15 cellular contexts compared by ENCODE assay signal in the genomic region with DNA sequence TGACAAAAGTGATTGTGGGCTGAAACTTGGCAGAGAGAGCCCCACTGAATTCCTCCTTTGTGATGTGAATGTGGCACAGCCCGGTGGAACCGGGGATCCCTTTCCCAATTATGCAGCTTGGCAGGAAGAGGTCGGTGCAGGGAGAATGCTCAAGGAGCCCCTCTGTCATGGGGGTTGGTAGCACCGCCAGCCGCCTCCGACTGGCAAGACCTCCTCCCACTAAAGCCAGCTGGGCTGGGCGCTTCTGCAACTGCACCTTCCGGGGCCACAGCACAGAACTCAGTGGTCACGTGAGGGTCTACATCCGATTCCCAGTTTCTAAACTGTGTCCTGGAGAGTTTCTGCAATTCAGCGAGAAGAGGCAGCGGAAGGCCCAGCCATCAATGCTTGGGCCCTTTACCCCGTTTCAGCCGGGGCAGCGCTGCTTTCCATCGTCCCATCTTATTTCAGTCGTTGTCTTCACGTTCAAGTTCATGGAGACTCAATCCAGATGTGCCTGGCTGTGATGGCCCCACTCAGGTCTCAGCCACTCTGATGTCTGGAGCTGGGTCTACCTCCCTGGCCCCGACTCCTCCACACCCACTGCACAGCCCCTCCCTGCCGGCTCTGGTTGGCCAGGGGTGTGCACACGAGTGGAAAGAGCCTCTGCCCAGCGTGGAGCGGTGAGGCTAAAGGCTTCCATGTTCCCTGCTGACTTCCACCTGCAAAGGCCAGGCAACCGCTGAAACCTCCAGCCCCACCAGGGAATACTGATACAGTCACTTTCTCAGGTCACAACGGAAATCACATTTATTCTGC. TPM values are rescaled to one million over a fixed set of nuclear protein-coding genes. Genes with fewer than 3 reads are reported as not detected.
DNase-seq lines count a peak whose midpoint lies in the region; TF ChIP-seq lines count a peak whose summit lies in the region.
"Had no signal": no experiment of that assay in that cellular context is flagged by ENCODE, and none has a peak within 500 bp of the region (broad histone marks: within the 10 kb centered on the region; RNA-seq: fewer than 3 reads in every experiment).

No MANE protein-coding gene starts in this region.

- peaks cover 45% of the 10 kb centered on the region for H3K4me1 Mint-ChIP-seq in endothelial cell (ENCODE audit: unreplicated experiment)
- H3K4me1 Mint-ChIP-seq: immature natural killer cell had no signal

- WGBS in SK-N-SH (ENCODE audit: low lambda C conversion rate): 87% methylated on average over 22 of the region's 25 CpGs
- 42 to 49% methylated on average over 21 to 22 of the region's 25 CpGs for WGBS in mesodermal cell (ENCODE audit: insufficient coverage in 2 of 2), 2 experiments
- WGBS in transverse colon (ENCODE audit: low coverage in 1 of 2), 2 donors: 81% methylated on average over 25 of the region's 25 CpGs; no CpG with 5 or more reads in 1 of the 2 donors

- in situ Hi-C loops in transverse colon (cut with MboI; ENCODE audit: low pct_ligation_motif_present in 1 of 4, low pct_unique_long_range_greater_than_20kb in 1 of 4, low sequenced_read_pairs in 3 of 4): no loop called here

- TF ChIP-seq RAD21 in SK-N-SH (IDR thresholded peaks at IDR 0.05; ENCODE audit: low read length): no peak

- TF ChIP-seq POLR2A in transverse colon (IDR thresholded peaks at IDR 0.05): no peak

- H3K79me2 ChIP-seq in SK-N-SH (ENCODE audit: insufficient read depth): no peaks in the 10 kb centered on the region

- POLR2A ChIA-PET in SK-N-SH (lab: Yijun Ruan, JAX): no interaction called here

- no peak for TF ChIP-seq EP300 in SK-N-SH (IDR thresholded peaks at IDR 0.05; ENCODE audit: borderline replicate concordance in 1 of 2, low read depth in 1 of 2, low read length in 1 of 2)
- TF ChIP-seq EP300 in transverse colon (IDR thresholded peaks at IDR 0.05; ENCODE audit: low read depth): no peak

- peaks cover 3% of the 10 kb centered on the region for H3K36me3 Mint-ChIP-seq in endothelial cell (ENCODE audit: low read depth, unreplicated experiment)
- H3K36me3 Mint-ChIP-seq: immature natural killer cell; naive thymus-derived CD4-positive, alpha-beta T cell had no signal

- H3K27me3 Mint-ChIP-seq in endothelial cell (ENCODE audit: unreplicated experiment): peaks cover 14% of the 10 kb centered on the region

- H3K4me1 ChIP-seq in SK-N-SH (ENCODE audit: control insufficient read depth in 1 of 2, insufficient read depth in 2 of 2, low read depth in 1 of 2, low read length in 1 of 2) (peaks cover 7 to 38% of the 10 kb centered on the region in 2 experiments; a peak in 2 of 4 replicates), mesodermal cell (ENCODE audit: control insufficient read depth, insufficient read depth, low read length, poor library complexity, severe bottlenecking) (peaks cover 13% of the 10 kb centered on the region), transverse colon (peaks cover 10 to 20% (median 15%) of the 10 kb centered on the region in 4 donors), BE2C (no peaks in the 10 kb centered on the region)

- no peaks in the 10 kb centered on the region for H3K9me2 ChIP-seq in SK-N-SH

- peak overlapping the region; percentile 59; the same call in 1 of the 2 replicates for H3K4me2 ChIP-seq in SK-N-SH

- H3K36me3 ChIP-seq in SK-N-SH (replicated peaks in 1 of 2; ENCODE audit: control insufficient read depth in 1 of 2, insufficient read depth in 2 of 2, low read length in 1 of 2): no peaks in the 10 kb centered on the region
- H3K36me3 ChIP-seq in mesodermal cell (ENCODE audit: control insufficient read depth, insufficient read depth, low read length): no peaks in the 10 kb centered on the region
- no peaks in the 10 kb centered on the region for H3K36me3 ChIP-seq in transverse colon
- no peaks in the 10 kb centered on the region for H3K36me3 ChIP-seq in BE2C

- H3K27ac Mint-ChIP-seq in endothelial cell (ENCODE audit: unreplicated experiment): peak overlapping the region; percentile 49
- H3K27ac Mint-ChIP-seq: immature natural killer cell; naive thymus-derived CD4-positive, alpha-beta T cell had no signal

- H3K4me3 Mint-ChIP-seq in endothelial cell (ENCODE audit: unreplicated experiment): no peak overlapping the region
- H3K4me3 Mint-ChIP-seq: immature natural killer cell; naive thymus-derived CD4-positive, alpha-beta T cell had no signal

- DNase-seq in SK-N-SH (no peak), endothelial cell (ENCODE audit: low spot score) (no peak), transverse colon (no peak), NCI-H446 treated with DMSO at 0.1 percent for 48 hours (lab: John Stamatoyannopoulos, UW) (no peak), germinal center (ENCODE audit: low spot score) (no peak), BE2C (no peak)
- DNase-seq: GF-D8; immature natural killer cell; naive thymus-derived CD4-positive, alpha-beta T cell; NCI-H2171 treated with DMSO at 0.1 percent for 48 hours; OCI-M1; T-helper 1 cell had no signal

- H3K27me3 ChIP-seq in SK-N-SH (ENCODE audit: insufficient read depth) (no peaks in the 10 kb centered on the region), transverse colon (no peaks in the 10 kb centered on the region), BE2C (no peaks in the 10 kb centered on the region)

- H3F3A ChIP-seq in SK-N-SH (replicated peaks; ENCODE audit: insufficient read depth): no peaks in the 10 kb centered on the region

- H4K20me1 ChIP-seq in SK-N-SH (ENCODE audit: insufficient read depth): 0 out of 2 replicates have a peak, but pooled peaks cover 7% of the 10 kb centered on the region

- CTCF ChIA-PET in SK-N-SH (lab: Yijun Ruan, JAX): interaction anchor here (2.2 to 5.0 kb wide), 3 partner anchors 13 to 65 kb away, joined by 9 to 37 read pairs (median 9); partner anchors contain the start of gene TMEM51

- H3K27ac ChIP-seq in SK-N-SH (ENCODE audit: low read depth in 2 of 2, low read length in 1 of 2) (no peak overlapping the region; a peak in 1 of 4 replicates), mesodermal cell (ENCODE audit: low read depth, low read length, severe bottlenecking) (peak overlapping the region; percentile 2), transverse colon (peak overlapping the region in 3 of 4 donors; percentile 4 to 39 (median 28))

- no peaks in the 10 kb centered on the region for H3K9me3 ChIP-seq in SK-N-SH
- no peaks in the 10 kb centered on the region for H3K9me3 ChIP-seq in mesodermal cell (ENCODE audit: control insufficient read depth, low read length)
- H3K9me3 ChIP-seq in transverse colon: no peaks in the 10 kb centered on the region
- no peaks in the 10 kb centered on the region for H3K9me3 ChIP-seq in BE2C

- intact Hi-C loops in transverse colon (cut with DNase I; ENCODE audit: low total_unique reads): no loop called here

- no peak overlapping the region for H2AFZ ChIP-seq in SK-N-SH (ENCODE audit: low read depth)

- TF ChIP-seq CTCF in SK-N-SH (IDR thresholded peaks at IDR 0.05) (no peak), endothelial cell (IDR thresholded peaks at IDR 0.05; ENCODE audit: unreplicated experiment) (no peak), transverse colon (IDR thresholded peaks at IDR 0.05) (no peak), BE2C (IDR thresholded peaks at IDR 0.05; ENCODE audit: low read depth, low read length) (no peak)

- no peaks in the 10 kb centered on the region for H3K9me3 Mint-ChIP-seq in endothelial cell (ENCODE audit: unreplicated experiment)
- H3K9me3 Mint-ChIP-seq: immature natural killer cell; naive thymus-derived CD4-positive, alpha-beta T cell had no signal

- no peak overlapping the region for H3K4me3 ChIP-seq in SK-N-SH (ENCODE audit: low read depth in 2 of 2, low read length in 1 of 2)
- H3K4me3 ChIP-seq in mesodermal cell (ENCODE audit: extremely low read depth, insufficient read depth, low read length, poor library complexity, severe bottlenecking): no peak overlapping the region
- no peak overlapping the region for H3K4me3 ChIP-seq in transverse colon
- no peak overlapping the region for H3K4me3 ChIP-seq in BE2C (ENCODE audit: low read depth, low read length)
- H3K4me3 ChIP-seq: skin epidermis had no signal

- H3K9ac ChIP-seq in SK-N-SH: no peak overlapping the region

TF ChIP-seq in SK-N-SH, 30 proteins besides CTCF, POLR2A, EP300 and RAD21 (continues in another document):
- TF ChIP-seq RCOR1 (IDR thresholded peaks at IDR 0.05; ENCODE audit: low read length) (no peak), TEAD4 (IDR thresholded peaks at IDR 0.05; ENCODE audit: borderline replicate concordance, insufficient read depth) (no peak), FOXJ3 (CRISPR knock-in tag; IDR thresholded peaks at IDR 0.05) (no peak), USF1 (IDR thresholded peaks at IDR 0.05; ENCODE audit: borderline replicate concordance, low read depth) (no peak), POLR2AphosphoS5 (IDR thresholded peaks at IDR 0.05; ENCODE audit: low read depth, low read length) (no peak), ELF1 (IDR thresholded peaks at IDR 0.05) (no peak), SIN3A (IDR thresholded peaks at IDR 0.05; ENCODE audit: borderline replicate concordance, low read depth, low read length) (no peak)

RNA-seq across cellular contexts. Expression of gene FHAD1, which starts 39.8 kb away (rescaled TPM):
- polyA plus RNA-seq in SK-N-SH (2012; rRNA removed): 0.48 and 0.55 TPM in 2 replicates
- 0.26 and 0.31 TPM in 2 replicates for polyA plus RNA-seq in SK-N-SH (2012; cell fraction: cytosol; rRNA removed)
- 0.82 and 1.5 TPM in 2 replicates for polyA plus RNA-seq in SK-N-SH (2012; cell fraction: nucleus; rRNA removed)
- total RNA-seq in endothelial cell (ENCODE audit: unreplicated experiment) (2.1 TPM), transverse colon (under 1 TPM in 2 of 4 donors, not detected in 2; 0.75 to 0.82 TPM)
- polyA plus RNA-seq in mesodermal cell (2013, experiment 1 of 2): 1.0 TPM
- polyA plus RNA-seq in mesodermal cell (2013, experiment 2 of 2): 0.71 TPM
- 5.8 TPM for polyA plus RNA-seq in BE2C (2012; ENCODE audit: insufficient read depth, insufficient read length, low read depth)
- total RNA-seq: bronchial epithelial cell had no signal
- polyA plus RNA-seq: naive thymus-derived CD4-positive, alpha-beta T cell had no signal

RNA-seq across cellular contexts. Expression of gene TMEM51, which starts 53.7 kb away (rescaled TPM):
- 20.5 and 25.6 TPM in 2 replicates for polyA plus RNA-seq in SK-N-SH (2012; rRNA removed)
- polyA plus RNA-seq in SK-N-SH (2012; cell fraction: cytosol; rRNA removed): 18.6 and 23.4 TPM in 2 replicates
- polyA plus RNA-seq in SK-N-SH (2012; cell fraction: nucleus; rRNA removed): 18.5 and 19.6 TPM in 2 replicates
- total RNA-seq in endothelial cell (ENCODE audit: unreplicated experiment): 23.5 TPM
- polyA plus RNA-seq in mesodermal cell (2013, experiment 1 of 2): 10.7 TPM
- polyA plus RNA-seq in mesodermal cell (2013, experiment 2 of 2): 11.4 TPM
- total RNA-seq in transverse colon: 10 to 100 TPM; 17.7 to 32.9 (median 22.9) TPM
- 47.7 TPM for polyA plus RNA-seq in BE2C (2012; ENCODE audit: insufficient read depth, insufficient read length, low read depth)
- polyA plus RNA-seq: immature natural killer cell; naive thymus-derived CD4-positive, alpha-beta T cell had no signal

Comparison
In these comparisons a context has a peak if more than half of its experiments do, and no peak if none do; other contexts are left out.
1. H3K27ac ChIP-seq: peak in mesodermal cell (single experiment) and transverse colon (3 of 4); none in SK-N-SH (0 of 2).